Comparison of ENCODE assay signal across 22 cellular contexts in the genomic region with DNA sequence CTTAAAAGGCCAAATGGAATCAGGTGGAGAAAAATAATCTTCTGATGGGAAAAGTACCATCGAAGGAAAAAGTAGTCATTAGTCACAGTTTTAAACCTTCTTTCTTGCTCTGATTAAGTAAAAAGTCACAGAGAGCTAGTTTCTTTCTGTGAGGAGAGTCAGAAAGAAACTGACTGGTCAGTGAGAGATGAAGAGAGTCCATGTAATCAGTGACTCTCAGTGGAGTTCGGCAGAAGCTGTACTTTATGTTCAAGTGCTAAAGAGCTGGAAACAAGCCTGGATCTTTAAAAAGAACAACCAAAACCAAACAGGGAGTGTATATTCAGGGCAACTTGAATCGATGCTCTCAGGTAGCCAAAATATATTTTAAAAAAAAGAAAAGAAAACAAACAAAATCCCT.
"Had no signal": no experiment of that assay in that cellular context is flagged by ENCODE, and none has a peak within 500 bp of the region (broad histone marks: within the 10 kb centered on the region; RNA-seq: fewer than 3 reads in every experiment).

No MANE protein-coding gene starts in this region.

- ATAC-seq: natural killer cell had no signal

- H3K4me1 ChIP-seq: neural progenitor cell had no signal

- H3K4me3 ChIP-seq: adrenal gland, lung, neural progenitor cell, right lobe of liver, stomach, suprapubic skin, tibial artery had no signal

- DNase-seq: adrenal gland; aorta; central memory CD4-positive, alpha-beta T cell; hypothalamus; natural killer cell; right lobe of liver; tibial artery had no signal

- H3K9me3 ChIP-seq: right lobe of liver, suprapubic skin had no signal

- H3K9me3 Mint-ChIP-seq: dendritic cell treated with granulocyte-macrophage colony-stimulating factor and Interleukin-4, amounts not matched to agents 40 ng/mL and 50 ng/mL, for 4 days; natural killer cell had no signal

- H3K4me3 Mint-ChIP-seq: activated CD4-positive, alpha-beta T cell treated with anti-CD3 and anti-CD28 coated beads for 36 hours; activated CD8-positive, alpha-beta memory T cell treated with anti-CD3 and anti-CD28 coated beads, Interleukin-2, amount 10 ng/mL, durations not matched to agents 7 days and 5 days; activated CD8-positive, alpha-beta T cell treated with anti-CD3 and anti-CD28 coated beads, Interleukin-2, amount 10 ng/mL, durations not matched to agents 7 days and 5 days; activated naive CD4-positive, alpha-beta T cell treated with anti-CD3 and anti-CD28 coated beads for 36 hours; activated naive CD8-positive, alpha-beta T cell treated with anti-CD3 and anti-CD28 coated beads for 36 hours; activated T-cell treated with anti-CD3 and anti-CD28 coated beads, Interleukin-2, amount 50 U/mL, for 72 hours; dendritic cell treated with granulocyte-macrophage colony-stimulating factor and Interleukin-4, amounts not matched to agents 40 ng/mL and 50 ng/mL, for 4 days; endodermal cell; immature natural killer cell; natural killer cell; neural progenitor cell; stimulated activated naive B cell treated with anti-CD40 and anti-IgM and Interleukin-4, amounts not matched to agents 10 μg/mL and 1 μg/mL and 100 μg/mL, for 72 hours had no signal

- H3K36me3 ChIP-seq: adrenal gland, brain microvascular endothelial cell, neural progenitor cell, right lobe of liver, suprapubic skin had no signal

- H3K27ac Mint-ChIP-seq: activated CD4-positive, alpha-beta T cell treated with anti-CD3 and anti-CD28 coated beads for 36 hours; activated CD8-positive, alpha-beta memory T cell treated with anti-CD3 and anti-CD28 coated beads, Interleukin-2, amount 10 ng/mL, durations not matched to agents 7 days and 5 days; activated CD8-positive, alpha-beta T cell treated with anti-CD3 and anti-CD28 coated beads, Interleukin-2, amount 10 ng/mL, durations not matched to agents 7 days and 5 days; activated naive CD4-positive, alpha-beta T cell treated with anti-CD3 and anti-CD28 coated beads for 36 hours; activated naive CD8-positive, alpha-beta T cell treated with anti-CD3 and anti-CD28 coated beads for 36 hours; activated T-cell treated with anti-CD3 and anti-CD28 coated beads, Interleukin-2, amount 50 U/mL, for 72 hours; dendritic cell treated with granulocyte-macrophage colony-stimulating factor and Interleukin-4, amounts not matched to agents 40 ng/mL and 50 ng/mL, for 4 days; endodermal cell; immature natural killer cell; natural killer cell; neural progenitor cell had no signal

- H3K27ac ChIP-seq: adrenal gland, brain microvascular endothelial cell, neural progenitor cell, right lobe of liver, stomach, suprapubic skin, tibial artery had no signal
